18 cellular contexts compared by ENCODE assay signal in the genomic region with DNA sequence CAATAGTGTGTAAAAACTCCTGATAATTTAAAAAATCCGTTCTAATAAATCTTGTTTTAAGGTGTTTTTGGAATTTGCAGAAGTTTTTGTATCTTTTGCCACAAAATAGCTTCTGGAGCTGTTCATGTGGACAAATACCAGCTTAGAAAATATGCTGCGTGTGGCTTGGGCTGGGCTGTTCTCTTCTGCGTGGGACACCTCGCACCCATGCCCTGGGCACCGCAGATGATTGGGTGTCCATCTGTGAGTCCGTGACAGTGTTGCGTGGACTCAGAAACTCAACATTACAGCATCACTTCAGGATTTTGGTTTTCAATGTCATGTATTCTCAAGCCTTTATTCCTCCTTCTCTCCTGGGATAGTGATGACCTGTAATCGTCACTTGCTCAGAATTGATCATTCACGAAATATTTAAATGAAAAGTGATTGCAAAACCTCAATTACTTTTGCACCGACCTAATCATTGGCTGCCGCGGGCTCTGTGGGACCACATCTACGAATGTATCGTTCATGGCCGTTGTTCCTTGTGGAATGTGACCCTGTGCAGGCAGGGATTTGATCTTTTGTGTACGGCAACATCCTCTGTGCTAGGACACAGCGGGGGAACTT.
"Had no signal": no experiment of that assay in that cellular context is flagged by ENCODE, and none has a peak within 500 bp of the region (broad histone marks: within the 10 kb centered on the region; RNA-seq: fewer than 3 reads in every experiment).

No MANE protein-coding gene starts in this region.

- H3K27ac ChIP-seq: ascending aorta, right atrium auricular region, skin epidermis, suprapubic skin had no signal

- ATAC-seq: esophagus mucosa had no signal

- DNase-seq: activated CD4-positive, alpha-beta T cell treated with anti-CD3 and anti-CD28 coated beads, Interleukin-2, amount 50 U/mL, for 4 hours; activated gamma-delta T cell; cerebellar nuclear complex; effector CD4-positive, alpha-beta T cell; occipital lobe; stimulated activated CD4-positive, alpha-beta T cell treated with anti-CD3 and anti-CD28 coated beads, Interleukin-15, amount 100 ng/mL, for 24 hours; stimulated activated CD4-positive, alpha-beta T cell treated with anti-CD3 and anti-CD28 coated beads, Interleukin-2, amount 100 ng/mL, for 48 hours; upper lobe of left lung had no signal

- H3K4me3 ChIP-seq: ascending aorta, right atrium auricular region, skin epidermis, suprapubic skin had no signal

- H3K36me3 Mint-ChIP-seq: activated naive CD4-positive, alpha-beta T cell treated with anti-CD3 and anti-CD28 coated beads, Interleukin-2, amount 50 U/mL, for 24 hours; memory B cell had no signal

- H3K9me3 ChIP-seq: ascending aorta, right atrium auricular region, suprapubic skin, upper lobe of left lung had no signal

- H3K4me1 Mint-ChIP-seq: activated naive CD4-positive, alpha-beta T cell treated with anti-CD3 and anti-CD28 coated beads, Interleukin-2, amount 50 U/mL, for 24 hours had no signal

- H3K4me1 ChIP-seq: ascending aorta, right atrium auricular region had no signal

- H3K4me3 Mint-ChIP-seq: activated naive CD4-positive, alpha-beta T cell treated with anti-CD3 and anti-CD28 coated beads, Interleukin-2, amount 50 U/mL, for 24 hours; memory B cell; nephron; stimulated activated naive CD8-positive, alpha-beta T cell treated with anti-CD3 and anti-CD28 coated beads, Interleukin-15, Interleukin-2, amounts not matched to agents 100 ng/mL and 50 ng/mL, for 24 hours had no signal

- H3K9me3 Mint-ChIP-seq: activated naive CD4-positive, alpha-beta T cell treated with anti-CD3 and anti-CD28 coated beads, Interleukin-2, amount 50 U/mL, for 24 hours; memory B cell; nephron; stimulated activated naive CD8-positive, alpha-beta T cell treated with anti-CD3 and anti-CD28 coated beads, Interleukin-15, Interleukin-2, amounts not matched to agents 100 ng/mL and 50 ng/mL, for 24 hours had no signal

- H3K36me3 ChIP-seq: ascending aorta, right atrium auricular region, suprapubic skin, upper lobe of left lung, WERI-Rb-1 had no signal

- H3K27me3 ChIP-seq: upper lobe of left lung had no signal

- H3K27ac Mint-ChIP-seq: activated naive CD4-positive, alpha-beta T cell treated with anti-CD3 and anti-CD28 coated beads, Interleukin-2, amount 50 U/mL, for 24 hours; memory B cell; nephron; stimulated activated naive CD8-positive, alpha-beta T cell treated with anti-CD3 and anti-CD28 coated beads, Interleukin-15, Interleukin-2, amounts not matched to agents 100 ng/mL and 50 ng/mL, for 24 hours had no signal
